Comparison of ENCODE assay signal across 26 cellular contexts in genomic region chr4:143230683-143231082, GRCh38. TPM values are rescaled to one million over a fixed set of nuclear protein-coding genes. Genes with fewer than 3 reads are reported as not detected.
DNase-seq lines count a peak whose midpoint lies in the region; ATAC-seq and TF ChIP-seq lines count a peak whose summit lies in the region.
"Had no signal": no experiment of that assay in that cellular context is flagged by ENCODE, and none has a peak within 500 bp of the region (broad histone marks: within the 10 kb centered on the region; RNA-seq: fewer than 3 reads in every experiment).

No MANE protein-coding gene starts in this region.

- H3K9me3 ChIP-seq in neutrophil: no peaks in the 10 kb centered on the region
- H3K9me3 ChIP-seq: BE2C, left lung, pancreas, SK-N-SH, thoracic aorta had no signal

- TF ChIP-seq CTCF in GM12865 (IDR thresholded peaks at IDR 0.05; ENCODE audit: insufficient read depth, low read depth, low read length, missing control alignments) (no peak), neutrophil (IDR thresholded peaks at IDR 0.05) (no peak)

- H3K27ac ChIP-seq in neutrophil: peak overlapping the region; percentile 81
- H3K27ac ChIP-seq: epithelial cell of prostate, left lung, pancreas, thoracic aorta had no signal

- intact Hi-C loops in left colon (cut with DNase I, micrococcal nuclease): no loop called here

- ATAC-seq in GM21529 (IDR thresholded peaks at IDR 0.05; ENCODE audit: unreplicated experiment) (peak; percentile 66), GM18909 (IDR thresholded peaks at IDR 0.05; ENCODE audit: poor library complexity, unreplicated experiment) (no peak), left colon (no peak)
- ATAC-seq: activated naive CD8-positive, alpha-beta T cell treated with anti-CD3 and anti-CD28 coated beads, Interleukin-2, amount 50 U/mL, for 24 hours; left lung; pancreas; WTC11 had no signal

- H3K27me3 ChIP-seq in neutrophil: no peaks in the 10 kb centered on the region
- H3K27me3 ChIP-seq: BE2C, left lung, pancreas had no signal

- H3K4me3 ChIP-seq in GM12865 (ENCODE audit: low read depth, low read length) (no peak overlapping the region), neutrophil (ENCODE audit: low read depth in 1 of 2, low read length in 1 of 2) (no peak overlapping the region)
- H3K4me3 ChIP-seq: left lung, pancreas, smooth muscle cell, thoracic aorta had no signal

- peak; percentile 3 for DNase-seq in GM12865 (ENCODE audit: low read depth)
- peak; percentile 81 for DNase-seq in NOMO-1 treated with DMSO at 0.1 percent for 48 hours (lab: John Stamatoyannopoulos, UW; ENCODE audit: unreplicated experiment)
- no peak for DNase-seq in amygdala (lab: John Stamatoyannopoulos, UW)
- DNase-seq in left colon: no peak
- DNase-seq: activated naive CD8-positive, alpha-beta T cell treated with anti-CD3 and anti-CD28 coated beads, Interleukin-2, amount 50 U/mL, for 24 hours; activated T-cell treated with anti-CD3 and anti-CD28 coated beads, Interleukin-2, amount 50 U/mL, for 48 hours; BE2C; central memory CD4-positive, alpha-beta T cell; cortex of kidney; effector memory CD4-positive, alpha-beta T cell; left lung; mesenchymal stem cell; NCI-H1105 treated with DMSO at 0.1 percent for 48 hours; NCI-H187 treated with DMSO at 0.1 percent for 48 hours; NCI-H2171 treated with DMSO at 0.1 percent for 48 hours; NCI-H510A; pancreas; PC-3; SK-N-SH had no signal

- peaks cover 16 to 19% of the 10 kb centered on the region in 2 experiments for H3K4me1 ChIP-seq in neutrophil (ENCODE audit: control insufficient read depth in 1 of 2, insufficient read depth in 1 of 2, low read depth in 1 of 2, low read length in 1 of 2)
- H3K4me1 ChIP-seq: BE2C, left lung, pancreas had no signal

- no peaks in the 10 kb centered on the region for H3K36me3 ChIP-seq in neutrophil
- H3K36me3 ChIP-seq: BE2C, left lung, pancreas, thoracic aorta had no signal

RNA-seq across cellular contexts. Expression of gene USP38, which starts 46.0 kb away (rescaled TPM):
- total RNA-seq in left colon: 10 to 100 TPM; 34.6 to 60.4 TPM

Comparison
In these comparisons a context has a peak if more than half of its experiments do, and no peak if none do; other contexts are left out.
1. DNase-seq: peak in GM12865 (single experiment) and NOMO-1 treated with DMSO at 0.1 percent for 48 hours (single experiment); none in amygdala (0 of 56) and left colon (0 of 2).